In the genomic region with DNA sequence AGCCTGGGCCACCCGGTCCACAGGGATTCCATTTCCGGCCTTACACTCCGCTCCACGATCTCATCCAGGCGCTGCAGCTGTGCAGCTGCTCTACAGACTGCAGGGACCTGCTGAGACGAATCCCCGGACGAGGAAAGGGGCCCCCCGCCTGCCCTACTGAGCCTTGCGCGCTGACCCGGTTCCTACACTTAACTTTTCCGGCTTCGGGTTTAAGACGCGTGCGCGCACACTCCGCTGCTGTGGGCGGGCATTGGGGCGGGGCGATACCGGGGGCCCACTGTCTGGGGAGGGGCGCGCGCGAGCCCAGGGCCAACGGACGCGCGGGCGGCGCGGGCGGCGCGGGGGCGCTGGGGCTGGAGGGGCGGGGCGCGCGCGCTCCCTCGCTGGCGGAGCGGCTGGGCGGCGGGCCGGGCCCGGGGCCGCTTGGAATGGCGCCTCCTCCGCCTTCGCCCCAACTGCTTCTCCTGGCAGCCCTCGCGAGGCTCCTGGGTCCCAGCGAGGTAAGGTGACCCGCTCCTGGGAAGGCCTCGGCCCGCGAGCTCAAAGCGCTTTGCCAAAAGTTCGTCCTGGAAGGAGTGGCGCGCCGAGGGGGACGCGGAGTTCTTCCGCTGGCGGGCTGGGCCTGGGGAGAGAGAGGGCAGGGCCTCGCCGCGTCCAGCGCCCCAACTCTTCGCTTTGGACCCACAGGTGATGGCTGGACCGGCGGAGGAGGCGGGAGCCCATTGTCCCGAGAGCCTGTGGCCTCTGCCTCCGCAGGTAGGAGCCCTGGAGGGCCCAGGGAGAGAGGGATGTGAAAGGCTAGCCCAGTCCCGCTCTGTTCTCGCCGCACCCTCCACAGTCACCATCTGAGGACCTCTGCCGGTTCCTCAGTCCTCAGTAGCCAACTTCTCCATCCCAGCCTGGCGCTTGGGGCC, we compare ENCODE assay signal across 8 cellular contexts. TPM values are rescaled to one million over a fixed set of nuclear protein-coding genes. Genes with fewer than 3 reads are reported as not detected.
A peak's percentile ranks its signal among the peaks of the same experiment; 100 is the strongest.
DNase-seq lines count a peak whose midpoint lies in the region; ATAC-seq and TF ChIP-seq lines count a peak whose summit lies in the region.

A gene with protein sequence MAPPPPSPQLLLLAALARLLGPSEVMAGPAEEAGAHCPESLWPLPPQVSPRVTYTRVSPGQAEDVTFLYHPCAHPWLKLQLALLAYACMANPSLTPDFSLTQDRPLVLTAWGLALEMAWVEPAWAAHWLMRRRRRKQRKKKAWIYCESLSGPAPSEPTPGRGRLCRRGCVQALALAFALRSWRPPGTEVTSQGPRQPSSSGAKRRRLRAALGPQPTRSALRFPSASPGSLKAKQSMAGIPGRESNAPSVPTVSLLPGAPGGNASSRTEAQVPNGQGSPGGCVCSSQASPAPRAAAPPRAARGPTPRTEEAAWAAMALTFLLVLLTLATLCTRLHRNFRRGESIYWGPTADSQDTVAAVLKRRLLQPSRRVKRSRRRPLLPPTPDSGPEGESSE (plus strand): TSS at position 371 of the 914 bp plus-strand sequence. CDS start 58 bp downstream, at position 429.

- peak within 1 kb of the TSS; percentile 84 for H3K4me3 ChIP-seq in GM12875 (ENCODE audit: low read depth, low read length)
- H3K4me3 ChIP-seq in WI38 (ENCODE audit: low read depth, low read length) = peak within 1 kb of the TSS; percentile 73
- H3K4me3 ChIP-seq in breast epithelium = peak within 1 kb of the TSS; percentile 65 to 87 (median 74)

- no peak for TF ChIP-seq CTCF in GM12875 (IDR thresholded peaks at IDR 0.05; ENCODE audit: borderline replicate concordance, insufficient read depth, low read depth, low read length)
- no peak for TF ChIP-seq CTCF in WI38 (IDR thresholded peaks at IDR 0.05; ENCODE audit: low read depth, low read length)
- no peak for TF ChIP-seq CTCF in breast epithelium (IDR thresholded peaks at IDR 0.05)

- H3K27me3 Mint-ChIP-seq in immature natural killer cell (ENCODE audit: low read depth in 3 of 3) = peaks cover 8 to 19% (median 16%) of the 10 kb centered on the region in 3 donors

- H3K9me3 ChIP-seq in breast epithelium = no peaks in the 10 kb centered on the region

- peak; percentile 21 for TF ChIP-seq POLR2A in breast epithelium (IDR thresholded peaks at IDR 0.05)

- peaks cover 30 to 38% of the 10 kb centered on the region in 2 donors for H3K4me1 Mint-ChIP-seq in immature natural killer cell

- H3K36me3 Mint-ChIP-seq in immature natural killer cell = peaks cover 0 to 4% (median 0%) of the 10 kb centered on the region in 3 donors

- DNase-seq in NCI-H2196 (lab: John Stamatoyannopoulos, UW; ENCODE audit: unreplicated experiment) = peak; percentile 78
- DNase-seq in breast epithelium (ENCODE audit: low spot score in 2 of 2) = peak; percentile 64 to 76
- DNase-seq in immature natural killer cell = peak; percentile 83 to 88 (median 84)
- peak; percentile 94 for DNase-seq in stimulated activated CD4-positive, alpha-beta T cell treated with anti-CD3 and anti-CD28 coated beads, Interleukin-12 subunit alpha, Interleukin-12 subunit beta, amount 100 ng/mL, for 4 hours

- no peaks in the 10 kb centered on the region for H3K36me3 ChIP-seq in breast epithelium

- H3K4me1 ChIP-seq in breast epithelium = peaks cover 8 to 11% of the 10 kb centered on the region in 2 donors

- peak within 1 kb of the TSS; percentile 91 to 99 (median 98) for H3K4me3 Mint-ChIP-seq in immature natural killer cell

- no peaks in the 10 kb centered on the region for H3K27me3 ChIP-seq in breast epithelium

- intact Hi-C loops in breast epithelium (cut with DNase I; ENCODE audit: low total_unique reads) = no loop called here

- H3K27ac Mint-ChIP-seq in immature natural killer cell = peak within 1 kb of the TSS; percentile 92 to 98 (median 96)

- H3K9me3 Mint-ChIP-seq in immature natural killer cell = no peaks in the 10 kb centered on the region

- peak within 1 kb of the TSS; percentile 91 for H3K27ac ChIP-seq in breast epithelium

- peak; percentile 47 for ATAC-seq in HG02852 (IDR thresholded peaks at IDR 0.05; ENCODE audit: unreplicated experiment)
- no peak for ATAC-seq in HG02884 (IDR thresholded peaks at IDR 0.05; ENCODE audit: unreplicated experiment)

RNA-seq across cellular contexts. Expression of the gene that starts here (rescaled TPM):
- total RNA-seq in breast epithelium = 100 to 1,000 TPM in 1 of 3 donors, 10 to 100 TPM in 2; 34.1 to 114 (median 56.0) TPM
- 10 to 100 TPM; 41.6 to 50.5 (median 47.0) TPM for polyA plus RNA-seq in immature natural killer cell
